In genomic region chr7:158829342-158830210, GRCh38 we compare ENCODE assay signal across 8 cellular contexts. TPM values are rescaled to one million over a fixed set of nuclear protein-coding genes. Genes with fewer than 3 reads are reported as not detected.
DNase-seq lines count a peak whose midpoint lies in the region; ATAC-seq, FAIRE-seq and TF ChIP-seq lines count a peak whose summit lies in the region.

ESYT2 (minus strand) TSS chr7:158829509; CDS start chr7:158829418, 91 bp downstream.

- DNase-seq in Caki2 (ENCODE audit: low read depth) (peak; percentile 93), HTR-8/SVneo (ENCODE audit: insufficient read length, low spot score) (peak; percentile 88), NT2/D1 (ENCODE audit: low read depth, low spot score) (no peak), endodermal cell (peak; percentile 93), midbrain (lab: John Stamatoyannopoulos, UW) (peak; percentile 96)
- peak; percentile 97 for DNase-seq in activated CD8-positive, alpha-beta memory T cell treated with anti-CD3 and anti-CD28 coated beads, Interleukin-2, amount 50 U/mL, for 1 hour (ENCODE audit: extremely low read depth)
- peak; percentile 99 for DNase-seq in stimulated activated CD8-positive, alpha-beta memory T cell treated with anti-CD3 and anti-CD28 coated beads, Interleukin-2, amount 100 ng/mL, for 48 hours (ENCODE audit: low read depth in 2 of 2)

- H3K27ac Mint-ChIP-seq in endodermal cell = peak within 1 kb of the TSS; percentile 89

- H3K27me3 Mint-ChIP-seq in endodermal cell (ENCODE audit: insufficient read depth) = peaks cover 2% of the 10 kb centered on the region

- peak; percentile 29 for TF ChIP-seq CTCF in endodermal cell (conservative IDR thresholded peaks at IDR 0.05)

- H3K4me1 Mint-ChIP-seq in endodermal cell = peaks cover 19% of the 10 kb centered on the region

- peak; percentile 98 for FAIRE-seq in HTR-8/SVneo (lab: Jason Lieb, UNC)

- H3K36me3 ChIP-seq in NT2/D1 (ENCODE audit: insufficient read depth, insufficient read length, low read length) (peaks cover 4% of the 10 kb centered on the region), endodermal cell (ENCODE audit: control insufficient read depth, insufficient read depth, low read length) (no peaks in the 10 kb centered on the region)

- H3K27me3 ChIP-seq in NT2/D1 (ENCODE audit: insufficient read depth, insufficient read length) (peaks cover 6% of the 10 kb centered on the region), endodermal cell (ENCODE audit: control insufficient read depth, insufficient read depth, low read length, poor library complexity, severe bottlenecking) (no peaks in the 10 kb centered on the region)

- 0% methylated on average over 42 to 120 of the region's 120 CpGs for WGBS in endodermal cell (ENCODE audit: insufficient coverage in 1 of 2, insufficient read length in 1 of 2), 2 experiments

- ATAC-seq in GM21367 (IDR thresholded peaks at IDR 0.05; ENCODE audit: unreplicated experiment) = peak; percentile 79

- H3K4me1 ChIP-seq in NT2/D1 (ENCODE audit: insufficient read depth, insufficient read length) (no peaks in the 10 kb centered on the region), endodermal cell (ENCODE audit: control insufficient read depth, insufficient read depth, low read length) (peaks cover 2% of the 10 kb centered on the region)

- no peaks in the 10 kb centered on the region for H3K36me3 Mint-ChIP-seq in endodermal cell (ENCODE audit: low read depth)

- peak within 1 kb of the TSS; percentile 89 for H3K4me3 ChIP-seq in NT2/D1 (ENCODE audit: insufficient read length, low read depth)
- peak within 1 kb of the TSS; percentile 86 for H3K4me3 ChIP-seq in endodermal cell (ENCODE audit: low read length)

- H3K9me3 ChIP-seq in NT2/D1 (ENCODE audit: insufficient read depth, low read length) = no peaks in the 10 kb centered on the region
- H3K9me3 ChIP-seq in endodermal cell (ENCODE audit: control insufficient read depth, low read length) = no peaks in the 10 kb centered on the region

- no peaks in the 10 kb centered on the region for H3K9me3 Mint-ChIP-seq in endodermal cell

- H3K9ac ChIP-seq in NT2/D1 (ENCODE audit: insufficient read length, low read depth) (peak within 1 kb of the TSS; percentile 95), endodermal cell (ENCODE audit: extremely low read depth, low read length, poor library complexity, severe bottlenecking) (peak within 1 kb of the TSS; percentile 88)

- in situ Hi-C loops in Caki2 (cut with HindIII; ENCODE audit: low pct_unique_long_range_greater_than_20kb, low sequenced_read_pairs) = no loop called here

- peak within 1 kb of the TSS; percentile 90 for H3K27ac ChIP-seq in endodermal cell (ENCODE audit: low read depth, low read length)

- H3K4me3 Mint-ChIP-seq in endodermal cell = peak within 1 kb of the TSS; percentile 65

RNA-seq across cellular contexts. Expression of gene ESYT2, which starts in this region (rescaled TPM):
- total RNA-seq in Caki2 (2014; rRNA removed; shearing (Covaris generic); ENCODE audit: low replicate concordance) = 96.9 and 98.3 TPM in 2 replicates
- 10 to 100 TPM; 30.7 to 36.9 TPM for total RNA-seq in endodermal cell
- 25.1 TPM for polyA plus RNA-seq in endodermal cell (2013, experiment 1 of 2)
- 23.1 TPM for polyA plus RNA-seq in endodermal cell (2013, experiment 2 of 2)
